ENCODE assay signal across 8 cellular contexts in the genomic region with DNA sequence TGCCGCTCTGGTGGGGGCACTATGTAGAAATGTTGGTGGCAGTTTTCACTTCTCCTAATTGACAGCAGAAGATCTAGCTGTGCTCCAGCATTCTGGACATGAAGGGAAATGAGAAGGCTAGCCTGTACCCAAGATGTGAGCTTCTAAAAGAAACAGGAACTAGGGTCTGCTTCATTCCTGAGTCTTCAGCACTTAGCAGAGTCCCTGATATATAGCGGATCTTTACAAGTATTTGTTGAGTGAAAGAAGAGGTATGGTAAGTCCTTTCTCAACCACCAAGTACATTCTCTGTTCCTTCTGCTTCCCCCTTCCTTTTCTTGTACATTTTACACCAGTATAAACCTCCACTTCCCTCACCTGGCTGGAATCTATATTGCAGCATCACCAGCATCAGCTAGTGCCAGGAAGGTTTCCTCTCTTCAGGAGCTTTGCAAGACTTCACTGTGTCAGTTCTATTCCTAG.
DNase-seq lines count a peak whose midpoint lies in the region; ATAC-seq and TF ChIP-seq lines count a peak whose summit lies in the region.

No MANE protein-coding gene starts in this region.

- no peak overlapping the region for H3K4me3 Mint-ChIP-seq in central memory CD8-positive, alpha-beta T cell

- H3K36me3 Mint-ChIP-seq in central memory CD8-positive, alpha-beta T cell (ENCODE audit: insufficient read depth) = no peaks in the 10 kb centered on the region

- H3K9me3 ChIP-seq in AG04450 (ENCODE audit: control insufficient read depth, insufficient read depth, low read length) = no peaks in the 10 kb centered on the region

- H3K27me3 Mint-ChIP-seq in central memory CD8-positive, alpha-beta T cell = no peaks in the 10 kb centered on the region

- no peaks in the 10 kb centered on the region for H3K4me1 Mint-ChIP-seq in central memory CD8-positive, alpha-beta T cell

- H3K27me3 ChIP-seq in AG04450 (ENCODE audit: control insufficient read depth, insufficient read depth, low read length) = no peaks in the 10 kb centered on the region

- H3K27ac Mint-ChIP-seq in central memory CD8-positive, alpha-beta T cell (ENCODE audit: low read depth) = no peak overlapping the region

- DNase-seq in AG04450 (ENCODE audit: low read depth, low spot score) = no peak
- no peak for DNase-seq in LNCaP clone FGC (ENCODE audit: low read depth)
- DNase-seq in central memory CD8-positive, alpha-beta T cell (ENCODE audit: low spot score in 2 of 2) = no peak
- no peak for DNase-seq in stimulated activated naive CD8-positive, alpha-beta T cell treated with anti-CD3 and anti-CD28 coated beads, Interleukin-15, Interleukin-2, amounts not matched to agents 100 U/mL and 50 U/mL, for 24 hours
- no peak for DNase-seq in occipital lobe (lab: John Stamatoyannopoulos, UW)
- DNase-seq in activated T-cell treated with anti-CD3 and anti-CD28 coated beads for 4 hours = no peak
- no peak for DNase-seq in stimulated activated CD4-positive, alpha-beta T cell treated with anti-CD3 and anti-CD28 coated beads, Interleukin-12 subunit alpha, Interleukin-12 subunit beta, amount 100 ng/mL, for 4 hours

- no peaks in the 10 kb centered on the region for H3K9me3 Mint-ChIP-seq in central memory CD8-positive, alpha-beta T cell

- peak; percentile 47 for ATAC-seq in GM18870 (IDR thresholded peaks at IDR 0.05; ENCODE audit: unreplicated experiment)
- peak; percentile 19 for ATAC-seq in central memory CD8-positive, alpha-beta T cell (replicated peaks; ENCODE audit: extremely low read depth, poor library complexity, severe bottlenecking)
- ATAC-seq in stimulated activated naive CD8-positive, alpha-beta T cell treated with anti-CD3 and anti-CD28 coated beads, Interleukin-15, Interleukin-2, amounts not matched to agents 100 U/mL and 50 U/mL, for 24 hours = no peak

- CTCF ChIA-PET in AG04450 (lab: Charles Lee) = no interaction called here

- H3K27ac ChIP-seq in AG04450 (ENCODE audit: low read depth, low read length) = no peak overlapping the region

- POLR2A ChIA-PET in AG04450 (lab: Yijun Ruan, JAX) = no interaction called here

- peak; percentile 54 for TF ChIP-seq CTCF in AG04450 (IDR thresholded peaks at IDR 0.05; ENCODE audit: low read depth, low read length)
- peak; percentile 30; the same call in 1 of the 2 replicates for TF ChIP-seq CTCF in LNCaP clone FGC (IDR thresholded peaks at IDR 0.05; ENCODE audit: control insufficient read depth, extremely low read depth, insufficient read depth)

- H3K4me3 ChIP-seq in AG04450 (ENCODE audit: low read depth, low read length) (no peak overlapping the region), LNCaP clone FGC (ENCODE audit: low read depth, low read length) (no peak overlapping the region)
